ENCODE assay signal across 9 cellular contexts in genomic region chr18:47883771-47884413, GRCh38.
DNase-seq lines count a peak whose midpoint lies in the region; ATAC-seq and TF ChIP-seq lines count a peak whose summit lies in the region.
"Had no signal": no experiment of that assay in that cellular context is flagged by ENCODE, and none has a peak within 500 bp of the region (broad histone marks: within the 10 kb centered on the region; RNA-seq: fewer than 3 reads in every experiment).

No MANE protein-coding gene starts in this region.

- H3K4me3 ChIP-seq in brain microvascular endothelial cell (ENCODE audit: low read depth, low read length) (no peak overlapping the region), retinal pigment epithelial cell (ENCODE audit: low read length) (no peak overlapping the region)

- no peaks in the 10 kb centered on the region for H3K27me3 ChIP-seq in brain microvascular endothelial cell (replicated peaks)

- ATAC-seq in GM21723 (IDR thresholded peaks at IDR 0.05; ENCODE audit: unreplicated experiment) (no peak), GM18861 (IDR thresholded peaks at IDR 0.05; ENCODE audit: unreplicated experiment) (no peak), GM18870 (IDR thresholded peaks at IDR 0.05; ENCODE audit: unreplicated experiment) (no peak)

- H3K27ac ChIP-seq in brain microvascular endothelial cell, result no peak overlapping the region

- no peaks in the 10 kb centered on the region for H3K36me3 ChIP-seq in brain microvascular endothelial cell (replicated peaks)

- in situ Hi-C loops in brain microvascular endothelial cell (cut with HindIII; ENCODE audit: low pct_ligation_motif_present, low sequenced_read_pairs), result no loop called here

- TF ChIP-seq CTCF in brain microvascular endothelial cell (IDR thresholded peaks at IDR 0.05; ENCODE audit: low read depth, low read length, missing control alignments) (no peak), retinal pigment epithelial cell (conservative IDR thresholded peaks at IDR 0.05; ENCODE audit: low read depth, low read length) (no peak)

- DNase-seq in NCI-H2227 treated with DMSO at 0.1 percent for 48 hours (lab: John Stamatoyannopoulos, UW) (peak; percentile 14), NCI-H2227 (lab: John Stamatoyannopoulos, UW; ENCODE audit: unreplicated experiment) (no peak), NCI-H1436 treated with DMSO at 0.1 percent for 48 hours (lab: John Stamatoyannopoulos, UW) (peak; percentile 37), brain microvascular endothelial cell (peak; percentile 85), retinal pigment epithelial cell (ENCODE audit: low read depth) (peak; percentile 72)
- DNase-seq: SHP77 treated with DMSO at 0.1 percent for 48 hours had no signal
